Comparison of ENCODE assay signal across 10 cellular contexts in genomic region chr11:3051435-3052108, GRCh38. TPM values are rescaled to one million over a fixed set of nuclear protein-coding genes. Genes with fewer than 3 reads are reported as not detected.
DNase-seq lines count a peak whose midpoint lies in the region; ATAC-seq lines count a peak whose summit lies in the region.
"Had no signal": no experiment of that assay in that cellular context is flagged by ENCODE, and none has a peak within 500 bp of the region (broad histone marks: within the 10 kb centered on the region; RNA-seq: fewer than 3 reads in every experiment).

No MANE protein-coding gene starts in this region.

- no peak for ATAC-seq in HG02938 (IDR thresholded peaks at IDR 0.05; ENCODE audit: unreplicated experiment)
- ATAC-seq: lower lobe of right lung had no signal

- H3K27ac ChIP-seq in BLaER1 (peak overlapping the region; percentile 84), mesendoderm (ENCODE audit: low read depth, low read length) (no peak overlapping the region)
- H3K27ac ChIP-seq: epithelial cell of prostate, lower lobe of right lung had no signal

- peak; percentile 50 for DNase-seq in H7
- no peak for DNase-seq in adipocyte (ENCODE audit: low read depth)
- DNase-seq in mesendoderm: peak; percentile 38
- no peak for DNase-seq in effector CD4-positive, alpha-beta T cell
- DNase-seq in DMS79 treated with DMSO at 0.1 percent for 48 hours (lab: John Stamatoyannopoulos, UW): no peak
- no peak for DNase-seq in NCI-H1092 treated with DMSO at 0.1 percent for 48 hours (lab: John Stamatoyannopoulos, UW)
- DNase-seq: lower lobe of right lung had no signal

- H3K23ac ChIP-seq in mesendoderm (ENCODE audit: low read length): no peak overlapping the region

- H3K4ac ChIP-seq in mesendoderm (ENCODE audit: low read depth, low read length): no peak overlapping the region

- H3K79me1 ChIP-seq in mesendoderm (ENCODE audit: low read length): peaks cover 64% of the 10 kb centered on the region

- WGBS in mesendoderm (ENCODE audit: extremely low coverage, insufficient coverage, low lambda C conversion rate): no CpG with 5 or more reads among the region's 9 CpGs

- peaks cover 89% of the 10 kb centered on the region for H3K79me2 ChIP-seq in mesendoderm (ENCODE audit: control insufficient read depth, insufficient read depth, low read length)

- H3K27me3 ChIP-seq in BLaER1: no peaks in the 10 kb centered on the region
- H3K27me3 ChIP-seq in H7 (ENCODE audit: control insufficient read depth, insufficient read depth, low read length): no peaks in the 10 kb centered on the region
- no peaks in the 10 kb centered on the region for H3K27me3 ChIP-seq in adipocyte (replicated peaks; ENCODE audit: control insufficient read depth, insufficient read depth, low read length)
- no peaks in the 10 kb centered on the region for H3K27me3 ChIP-seq in mesendoderm (ENCODE audit: insufficient read depth, low read length, poor library complexity)

- no peak overlapping the region for H4K5ac ChIP-seq in mesendoderm (ENCODE audit: low read length)

- peaks cover 93% of the 10 kb centered on the region for H3K4me1 ChIP-seq in BLaER1
- H3K4me1 ChIP-seq in adipocyte (ENCODE audit: control insufficient read depth, insufficient read depth, low read length): peaks cover 59% of the 10 kb centered on the region
- H3K4me1 ChIP-seq in mesendoderm (ENCODE audit: control insufficient read depth, low read depth, low read length): peaks cover 3% of the 10 kb centered on the region

- no peak overlapping the region for H2BK5ac ChIP-seq in mesendoderm (ENCODE audit: low read length)

- H4K8ac ChIP-seq in mesendoderm (ENCODE audit: low read depth, low read length): no peak overlapping the region

- H4K20me1 ChIP-seq in BLaER1: peaks cover 100% of the 10 kb centered on the region

- peak overlapping the region; percentile 91 for H3K4me2 ChIP-seq in BLaER1
- H3K4me2 ChIP-seq in mesendoderm (ENCODE audit: low read length): no peak overlapping the region

- H3K56ac ChIP-seq in mesendoderm (ENCODE audit: low read length): peak overlapping the region; percentile 17

- no peak overlapping the region for H2AK5ac ChIP-seq in mesendoderm (ENCODE audit: low read length)

- no peak overlapping the region for H3K18ac ChIP-seq in mesendoderm (ENCODE audit: low read length)

- H3K36me3 ChIP-seq in BLaER1 (peaks cover 34% of the 10 kb centered on the region), H7 (replicated peaks; ENCODE audit: control insufficient read depth, insufficient read depth, low read length) (peaks cover 16% of the 10 kb centered on the region), adipocyte (ENCODE audit: control insufficient read depth, insufficient read depth, low read length, severe bottlenecking) (peaks cover 35% of the 10 kb centered on the region), mesendoderm (ENCODE audit: control insufficient read depth, insufficient read depth, low read length) (peaks cover 7% of the 10 kb centered on the region)

- peak overlapping the region; percentile 49 for H3K4me3 ChIP-seq in BLaER1
- no peak overlapping the region for H3K4me3 ChIP-seq in H7 (ENCODE audit: insufficient read depth, low read depth, low read length)
- no peak overlapping the region for H3K4me3 ChIP-seq in adipocyte (ENCODE audit: low read length)
- H3K4me3 ChIP-seq in mesendoderm (ENCODE audit: low read length): no peak overlapping the region
- H3K4me3 ChIP-seq: lower lobe of right lung had no signal

- H3K9ac ChIP-seq in BLaER1: peak overlapping the region; percentile 62
- peak overlapping the region; percentile 48 for H3K9ac ChIP-seq in adipocyte (ENCODE audit: low read length)
- H3K9ac ChIP-seq in mesendoderm (ENCODE audit: low read length): peak overlapping the region; percentile 4

- H3K9me3 ChIP-seq in BLaER1 (no peaks in the 10 kb centered on the region), adipocyte (ENCODE audit: control insufficient read depth, low read length) (no peaks in the 10 kb centered on the region)
- H3K9me3 ChIP-seq: lower lobe of right lung had no signal

- no peak overlapping the region for H2BK15ac ChIP-seq in mesendoderm (replicated peaks; ENCODE audit: low read depth)

- H2BK120ac ChIP-seq in mesendoderm (ENCODE audit: low read depth, low read length): no peak overlapping the region

RNA-seq across cellular contexts. Expression of gene CARS1, which starts 5.7 kb away (rescaled TPM):
- 56.0 and 76.2 TPM in 2 replicates for total RNA-seq in H7 (2014; rRNA removed; shearing (Covaris generic))
- polyA plus RNA-seq in mesendoderm (2013, experiment 1 of 2): 55.2 TPM
- polyA plus RNA-seq in mesendoderm (2013, experiment 2 of 2): 55.2 TPM

RNA-seq across cellular contexts. Expression of gene NAP1L4, which starts 59.4 kb away (rescaled TPM):
- total RNA-seq in H7 (2014; rRNA removed; shearing (Covaris generic)): 140 and 142 TPM in 2 replicates
- polyA plus RNA-seq in mesendoderm (2013, experiment 1 of 2): 166 TPM
- 172 TPM for polyA plus RNA-seq in mesendoderm (2013, experiment 2 of 2)

Comparison
In these comparisons a context has a peak if more than half of its experiments do, and no peak if none do; other contexts are left out.
1. H3K9ac ChIP-seq: peak in every context shown above with its lines; median percentile 62 in BLaER1; 48 in adipocyte; 4 in mesendoderm.
2. DNase-seq: peak in H7 (single experiment) and mesendoderm (single experiment); none in adipocyte (single experiment), effector CD4-positive, alpha-beta T cell (single experiment), DMS79 treated with DMSO at 0.1 percent for 48 hours (single experiment) and NCI-H1092 treated with DMSO at 0.1 percent for 48 hours (single experiment).